Comparison of ENCODE assay signal across 9 cellular contexts in genomic region chr15:99682455-99682854, GRCh38. TPM values are rescaled to one million over a fixed set of nuclear protein-coding genes. Genes with fewer than 3 reads are reported as not detected.
DNase-seq lines count a peak whose midpoint lies in the region; TF ChIP-seq lines count a peak whose summit lies in the region.
"Had no signal": no experiment of that assay in that cellular context is flagged by ENCODE, and none has a peak within 500 bp of the region (broad histone marks: within the 10 kb centered on the region; RNA-seq: fewer than 3 reads in every experiment).

No MANE protein-coding gene starts in this region.

- H3K4me3 ChIP-seq in esophagus squamous epithelium (no peak overlapping the region), retinal pigment epithelial cell (ENCODE audit: low read length) (no peak overlapping the region)
- H3K4me3 ChIP-seq: dorsolateral prefrontal cortex had no signal

- TF ChIP-seq CTCF in esophagus squamous epithelium (IDR thresholded peaks at IDR 0.05) (no peak), retinal pigment epithelial cell (conservative IDR thresholded peaks at IDR 0.05; ENCODE audit: low read depth, low read length) (no peak), glutamatergic neuron (IDR thresholded peaks at IDR 0.05; ENCODE audit: partially characterized antibody, unreplicated experiment) (no peak)

- H3K4me3 Mint-ChIP-seq in glutamatergic neuron (ENCODE audit: unreplicated experiment): no peak overlapping the region

- peaks cover 45% of the 10 kb centered on the region for H3K36me3 Mint-ChIP-seq in glutamatergic neuron (ENCODE audit: unreplicated experiment)

- intact Hi-C loops in esophagus squamous epithelium (cut with DNase I): no loop called here

- peaks cover 0 to 5% (median 0%) of the 10 kb centered on the region in 3 donors for H3K9me3 ChIP-seq in esophagus squamous epithelium

- H3K27ac Mint-ChIP-seq in glutamatergic neuron (ENCODE audit: unreplicated experiment): no peak overlapping the region

- 0% methylated on average over 1 of the region's 1 CpG for WGBS in esophagus squamous epithelium, 2 donors

- H3K4me1 ChIP-seq in esophagus squamous epithelium: no peaks in the 10 kb centered on the region

- peak; percentile 27 for DNase-seq in GM04503 (ENCODE audit: low read depth)
- peak; percentile 72 for DNase-seq in RKO (ENCODE audit: low spot score)
- no peak for DNase-seq in esophagus squamous epithelium (lab: John Stamatoyannopoulos, UW)
- peak; percentile 73 for DNase-seq in retinal pigment epithelial cell (ENCODE audit: low read depth)
- DNase-seq in glutamatergic neuron: no peak
- DNase-seq in NCI-H345 treated with DMSO at 0.1 percent for 48 hours (lab: John Stamatoyannopoulos, UW; ENCODE audit: unreplicated experiment): no peak
- no peak for DNase-seq in activated CD8-positive, alpha-beta memory T cell treated with anti-CD3 and anti-CD28 coated beads for 24 hours
- DNase-seq: dorsolateral prefrontal cortex, occipital lobe had no signal

- H3K27me3 ChIP-seq in esophagus squamous epithelium: no peaks in the 10 kb centered on the region
- H3K27me3 ChIP-seq: dorsolateral prefrontal cortex had no signal

- H3K27ac ChIP-seq in esophagus squamous epithelium: peak overlapping the region in 3 of 4 donors; percentile 5 to 44 (median 38)

- H3K27me3 Mint-ChIP-seq in glutamatergic neuron (ENCODE audit: unreplicated experiment): no peaks in the 10 kb centered on the region

- H3K36me3 ChIP-seq in esophagus squamous epithelium: peaks cover 0 to 58% (median 9%) of the 10 kb centered on the region in 3 donors

- TF ChIP-seq POLR2A in esophagus squamous epithelium (IDR thresholded peaks at IDR 0.05): no peak

- H3K4me1 Mint-ChIP-seq in glutamatergic neuron (ENCODE audit: low read depth, unreplicated experiment): no peaks in the 10 kb centered on the region

- peaks cover 5% of the 10 kb centered on the region for H3K9me3 Mint-ChIP-seq in glutamatergic neuron (ENCODE audit: unreplicated experiment)

RNA-seq across cellular contexts. Expression of gene LYSMD4, which starts 50.8 kb away (rescaled TPM):
- total RNA-seq in esophagus squamous epithelium (10 to 100 TPM in 3 of 4 donors, 1 to 10 TPM in 1; 9.3 to 18.1 (median 14.1) TPM), glutamatergic neuron (ENCODE audit: unreplicated experiment) (49.8 TPM)

Comparison
In these comparisons a context has a peak if more than half of its experiments do, and no peak if none do; other contexts are left out.
1. DNase-seq: peak in GM04503 (single experiment), RKO (single experiment) and retinal pigment epithelial cell (single experiment); none in esophagus squamous epithelium (single experiment), glutamatergic neuron (single experiment), NCI-H345 treated with DMSO at 0.1 percent for 48 hours (single experiment) and activated CD8-positive, alpha-beta memory T cell treated with anti-CD3 and anti-CD28 coated beads for 24 hours (single experiment).